10 cellular contexts compared by ENCODE assay signal in genomic region chr10:132411561-132412253, GRCh38. TPM values are rescaled to one million over a fixed set of nuclear protein-coding genes. Genes with fewer than 3 reads are reported as not detected.
DNase-seq lines count a peak whose midpoint lies in the region; ATAC-seq, FAIRE-seq and TF ChIP-seq lines count a peak whose summit lies in the region.
"Had no signal": no experiment of that assay in that cellular context is flagged by ENCODE, and none has a peak within 500 bp of the region (broad histone marks: within the 10 kb centered on the region; RNA-seq: fewer than 3 reads in every experiment).

No MANE protein-coding gene starts in this region.

- no peak overlapping the region; the same call in 1 of the 2 replicates for H3K4ac ChIP-seq in IMR-90 (ENCODE audit: low read depth, low read length)

- H3K4me1 ChIP-seq in IMR-90 (ENCODE audit: control insufficient read depth, insufficient read depth, low read length) (peaks cover 6% of the 10 kb centered on the region; the same call in 1 of the 2 replicates), HepG2 (ENCODE audit: insufficient read depth, low read length) (peaks cover 45% of the 10 kb centered on the region), stomach smooth muscle (ENCODE audit: control insufficient read depth, insufficient read depth, low read length) (peaks cover 64% of the 10 kb centered on the region), Caco-2 (peaks cover 37% of the 10 kb centered on the region)
- H3K4me1 ChIP-seq: SJSA1 had no signal

- no peak overlapping the region for H2BK120ac ChIP-seq in IMR-90 (ENCODE audit: low read depth, low read length)

- H3K56ac ChIP-seq in IMR-90 (ENCODE audit: extremely low read depth, insufficient read depth, low read length) = no peak overlapping the region

- POLR2A ChIA-PET in IMR-90 (lab: Charles Lee; ENCODE audit: unreplicated experiment) (no interaction called here), HepG2 (lab: Yijun Ruan, JAX) (interaction anchor here (1.4 to 2.3 kb wide), 2 partner anchors 7 to 10 kb away, joined by 3 to 6 read pairs; no protein-coding TSS in a partner anchor), Caco-2 (lab: Charles Lee) (no interaction called here)

- H3K27ac ChIP-seq in IMR-90 (ENCODE audit: insufficient read depth, low read length) (no peak overlapping the region), HepG2 (ENCODE audit: extremely low read length, insufficient read depth, low read length) (no peak overlapping the region), stomach smooth muscle (ENCODE audit: low read length) (peak overlapping the region; percentile 91)
- H3K27ac ChIP-seq: SJSA1 had no signal

- H3K9me1 ChIP-seq in IMR-90 (ENCODE audit: insufficient read depth, low read length) = peaks cover 12% of the 10 kb centered on the region

- H3K14ac ChIP-seq in IMR-90 (replicated peaks; ENCODE audit: low read depth, low read length) = no peak overlapping the region

- H3K9me3 ChIP-seq in IMR-90 (ENCODE audit: control insufficient read depth, insufficient read depth, low read length) (no peaks in the 10 kb centered on the region), HepG2 (ENCODE audit: low read length) (no peaks in the 10 kb centered on the region), stomach smooth muscle (ENCODE audit: control insufficient read depth in 2 of 2, low read length in 2 of 2) (no peaks in the 10 kb centered on the region), Caco-2 (no peaks in the 10 kb centered on the region)
- H3K9me3 ChIP-seq: SJSA1 had no signal

- no peak for TF ChIP-seq CTCF in IMR-90 (conservative IDR thresholded peaks at IDR 0.05; ENCODE audit: low read depth, low read length)
- TF ChIP-seq CTCF in HepG2 (CRISPR knock-in tag; IDR thresholded peaks at IDR 0.05) = no peak
- no peak for TF ChIP-seq CTCF in endothelial cell (IDR thresholded peaks at IDR 0.05; ENCODE audit: unreplicated experiment)
- TF ChIP-seq CTCF in Caco-2 (IDR thresholded peaks at IDR 0.05; ENCODE audit: insufficient read depth in 1 of 2, low read depth in 1 of 2, low read length in 1 of 2, severe bottlenecking in 1 of 2, unreplicated experiment in 1 of 2) = no peak

- H4K91ac ChIP-seq in IMR-90 (ENCODE audit: insufficient read depth, low read depth, low read length) = no peak overlapping the region

- peaks cover 89% of the 10 kb centered on the region for H3K4me1 Mint-ChIP-seq in dendritic cell treated with granulocyte-macrophage colony-stimulating factor and Interleukin-4, amounts not matched to agents 40 ng/mL and 50 ng/mL, for 4 days (ENCODE audit: low read depth)
- peaks cover 12% of the 10 kb centered on the region for H3K4me1 Mint-ChIP-seq in endothelial cell (ENCODE audit: unreplicated experiment)
- H3K4me1 Mint-ChIP-seq in Caco-2 (ENCODE audit: low read depth, unreplicated experiment) = peaks cover 44% of the 10 kb centered on the region

- TF ChIP-seq EP300 in HepG2 (IDR thresholded peaks at IDR 0.05; ENCODE audit: low read depth in 2 of 2, low read length in 2 of 2) (no peak), HepG2 (CRISPR knock-in tag; IDR thresholded peaks at IDR 0.05; ENCODE audit: borderline replicate concordance) (no peak)

- H3K27me3 ChIP-seq in IMR-90 (ENCODE audit: control insufficient read depth, insufficient read depth, low read length) (no peaks in the 10 kb centered on the region), HepG2 (ENCODE audit: control insufficient read depth in 1 of 2, insufficient read depth in 2 of 2, low read length in 2 of 2) (no peaks in the 10 kb centered on the region), stomach smooth muscle (ENCODE audit: control insufficient read depth in 1 of 2, insufficient read depth in 2 of 2, low read length in 2 of 2) (no peaks in the 10 kb centered on the region), Caco-2 (replicated peaks; ENCODE audit: control insufficient read depth, insufficient read depth, low read length) (no peaks in the 10 kb centered on the region)
- H3K27me3 ChIP-seq: SJSA1 had no signal

- H3K36me3 ChIP-seq in IMR-90 (ENCODE audit: control insufficient read depth, insufficient read depth, low read length) (peaks cover 2% of the 10 kb centered on the region; the same call in 1 of the 2 replicates), HepG2 (replicated peaks in 1 of 2; ENCODE audit: control insufficient read depth in 1 of 2, insufficient read depth in 2 of 2, low read length in 2 of 2) (no peaks in the 10 kb centered on the region), stomach smooth muscle (ENCODE audit: control insufficient read depth in 2 of 2, insufficient read depth in 2 of 2, low read length in 2 of 2) (peaks cover 0 to 2% of the 10 kb centered on the region in 2 donors), Caco-2 (ENCODE audit: control insufficient read depth, insufficient read depth, low read length) (peaks cover 3% of the 10 kb centered on the region; the same call in 1 of the 2 replicates)
- H3K36me3 ChIP-seq: SJSA1 had no signal

- CTCF ChIA-PET in IMR-90 (lab: Yijun Ruan, JAX) (interaction anchor here (1.2 kb wide), 1 partner anchor 32 kb away, joined by 5 read pairs; no protein-coding TSS in a partner anchor), HepG2 (lab: Yijun Ruan, JAX; ENCODE audit: low intra/inter-chr PET ratio, low total read pairs) (no interaction called here), Caco-2 (lab: Charles Lee) (no interaction called here)

- peak overlapping the region; percentile 60 for H2AFZ ChIP-seq in IMR-90 (replicated peaks; ENCODE audit: low read length, poor library complexity)
- H2AFZ ChIP-seq in HepG2 (ENCODE audit: low read length) = no peak overlapping the region

- FAIRE-seq in HepG2 (lab: Jason Lieb, UNC) = no peak

- no peaks in the 10 kb centered on the region for H3K79me2 ChIP-seq in HepG2 (ENCODE audit: insufficient read depth, low read length)

- H4K8ac ChIP-seq in IMR-90 (ENCODE audit: low read depth in 2 of 2, low read length in 2 of 2) = peak overlapping the region in 1 of 2 experiments; percentile 40; a peak in 1 of 4 replicates

- DNase-seq in IMR-90 = peak; percentile 20
- DNase-seq in HepG2 (ENCODE audit: low spot score) = no peak
- DNase-seq in endothelial cell (ENCODE audit: low spot score) = no peak
- DNase-seq in Caco-2 = no peak

- no peak overlapping the region for H4K5ac ChIP-seq in IMR-90 (ENCODE audit: low read depth, low read length)

- H2BK5ac ChIP-seq in IMR-90 (ENCODE audit: low read depth, low read length, poor library complexity, severe bottlenecking) = no peak overlapping the region

- dilution Hi-C loops in IMR-90 (cut with HindIII; ENCODE audit: low sequenced_read_pairs, unreplicated experiment) = no loop called here

- no peaks in the 10 kb centered on the region for H3K9me3 Mint-ChIP-seq in dendritic cell treated with granulocyte-macrophage colony-stimulating factor and Interleukin-4, amounts not matched to agents 40 ng/mL and 50 ng/mL, for 4 days
- no peaks in the 10 kb centered on the region for H3K9me3 Mint-ChIP-seq in endothelial cell (ENCODE audit: unreplicated experiment)
- H3K9me3 Mint-ChIP-seq in Caco-2 (ENCODE audit: unreplicated experiment) = no peaks in the 10 kb centered on the region

- 33% methylated on average over 5 of the region's 23 CpGs; no CpG with 5 or more reads in 1 of the 2 experiments for WGBS in IMR-90 (ENCODE audit: extremely low coverage in 2 of 2, insufficient read length in 1 of 2), 2 experiments
- 58% methylated on average over 19 of the region's 23 CpGs for WGBS in HepG2 (ENCODE audit: low lambda C conversion rate)

- no peak overlapping the region for H3K18ac ChIP-seq in IMR-90 (ENCODE audit: low read depth, low read length)

- H3K36me3 Mint-ChIP-seq in dendritic cell treated with granulocyte-macrophage colony-stimulating factor and Interleukin-4, amounts not matched to agents 40 ng/mL and 50 ng/mL, for 4 days (ENCODE audit: low read depth) = peaks cover 78% of the 10 kb centered on the region
- H3K36me3 Mint-ChIP-seq in endothelial cell (ENCODE audit: low read depth, unreplicated experiment) (peaks cover 8% of the 10 kb centered on the region), Caco-2 (ENCODE audit: insufficient read depth, unreplicated experiment) (peaks cover 28% of the 10 kb centered on the region)

- H3K4me3 ChIP-seq in IMR-90 (ENCODE audit: insufficient read depth, low read depth, low read length) = no peak overlapping the region
- H3K4me3 ChIP-seq in HepG2 (replicated peaks in 1 of 3; ENCODE audit: insufficient read depth in 1 of 3, low read depth in 2 of 3, low read length in 3 of 3) = peak overlapping the region in 1 of 3 experiments; percentile 3; a peak in 1 of 6 replicates
- peak overlapping the region; percentile 20 to 49 for H3K4me3 ChIP-seq in stomach smooth muscle (ENCODE audit: low read length in 2 of 2)
- H3K4me3 ChIP-seq in Caco-2 (ENCODE audit: low read depth, low read length) = no peak overlapping the region
- H3K4me3 ChIP-seq: SJSA1 had no signal

- no peak overlapping the region for H2BK20ac ChIP-seq in IMR-90 (ENCODE audit: low read depth, low read length)

- H2AK9ac ChIP-seq in IMR-90 (replicated peaks; ENCODE audit: low read depth, low read length, poor library complexity) = peak overlapping the region; percentile 66

- BruUV-seq in IMR-90 (replicated peaks; lab: Mats Ljungman, UMichigan) (no TSS peak), HepG2 (replicated peaks; lab: Mats Ljungman, UMichigan) (no TSS peak), Caco-2 (replicated peaks; lab: Mats Ljungman, UMichigan) (no TSS peak)

- H3K9ac ChIP-seq in IMR-90 (ENCODE audit: low read depth, low read length) (no peak overlapping the region), HepG2 (ENCODE audit: insufficient read depth, low read depth, low read length) (no peak overlapping the region), stomach smooth muscle (ENCODE audit: low read length in 2 of 2) (peak overlapping the region; percentile 56 to 66)

- in situ Hi-C loops in IMR-90 (cut with MboI; ENCODE audit: low sequenced_read_pairs) (no loop called here), HepG2 (cut with HindIII; ENCODE audit: extremely low pct_ligation_motif_present, low pct_unique_long_range_greater_than_20kb) (no loop called here)

- no peak overlapping the region for H2BK15ac ChIP-seq in IMR-90 (ENCODE audit: low read depth, low read length)

- H3K4me3 Mint-ChIP-seq in dendritic cell treated with granulocyte-macrophage colony-stimulating factor and Interleukin-4, amounts not matched to agents 40 ng/mL and 50 ng/mL, for 4 days = peak overlapping the region; percentile 39
- H3K4me3 Mint-ChIP-seq in endothelial cell (ENCODE audit: unreplicated experiment) (no peak overlapping the region), Caco-2 (ENCODE audit: unreplicated experiment) (no peak overlapping the region)
- H3K4me3 Mint-ChIP-seq: activated naive CD8-positive, alpha-beta T cell had no signal

- H3K79me1 ChIP-seq in IMR-90 (ENCODE audit: low read depth in 1 of 2, low read length in 2 of 2) = peaks cover 0 to 24% of the 10 kb centered on the region in 2 experiments; a peak in 3 of 4 replicates

- no peak overlapping the region for H3K23ac ChIP-seq in IMR-90 (ENCODE audit: low read depth, low read length)

- TF ChIP-seq RAD21 in IMR-90 (IDR thresholded peaks at IDR 0.05; ENCODE audit: low read length) (no peak), HepG2 (CRISPR knock-in tag; IDR thresholded peaks at IDR 0.05) (no peak)

- H3K27ac Mint-ChIP-seq in dendritic cell treated with granulocyte-macrophage colony-stimulating factor and Interleukin-4, amounts not matched to agents 40 ng/mL and 50 ng/mL, for 4 days = peak overlapping the region; percentile 79
- H3K27ac Mint-ChIP-seq in endothelial cell (ENCODE audit: unreplicated experiment) = no peak overlapping the region
- H3K27ac Mint-ChIP-seq in Caco-2 (ENCODE audit: unreplicated experiment) = no peak overlapping the region
- H3K27ac Mint-ChIP-seq: activated naive CD8-positive, alpha-beta T cell had no signal

- intact Hi-C loops in IMR-90 (cut with micrococcal nuclease) = no loop called here
- intact Hi-C loops in dendritic cell treated with granulocyte-macrophage colony-stimulating factor and Interleukin-4, amounts not matched to agents 40 ng/mL and 50 ng/mL, for 4 days (cut with micrococcal nuclease) = no loop called here
- intact Hi-C loops in HepG2 (cut with micrococcal nuclease; ENCODE audit: unreplicated experiment) = no loop called here
- intact Hi-C loops in Caco-2 (cut with micrococcal nuclease; ENCODE audit: unreplicated experiment) = no loop called here

- ATAC-seq in IMR-90 (ENCODE audit: low read depth) (peak; percentile 50), HepG2 (no peak), HG02981 (IDR thresholded peaks at IDR 0.05; ENCODE audit: unreplicated experiment) (no peak), HG03460 (IDR thresholded peaks at IDR 0.05; ENCODE audit: unreplicated experiment) (no peak)

- H3K4me2 ChIP-seq in IMR-90 (ENCODE audit: low read depth, low read length) (peak overlapping the region; percentile 20; the same call in 1 of the 2 replicates), HepG2 (ENCODE audit: low read depth, low read length) (peak overlapping the region; percentile 32; the same call in 1 of the 2 replicates)

- TF ChIP-seq POLR2A in IMR-90 (IDR thresholded peaks at IDR 0.05; ENCODE audit: low read depth, low read length) (no peak), HepG2 (IDR thresholded peaks at IDR 0.05; ENCODE audit: insufficient read depth in 1 of 2, low read depth in 2 of 2, low read length in 2 of 2) (no peak)

- H2AK5ac ChIP-seq in IMR-90 (ENCODE audit: low read depth, low read length) = no peak overlapping the region

- no peaks in the 10 kb centered on the region for H3K27me3 Mint-ChIP-seq in dendritic cell treated with granulocyte-macrophage colony-stimulating factor and Interleukin-4, amounts not matched to agents 40 ng/mL and 50 ng/mL, for 4 days
- peaks cover 14% of the 10 kb centered on the region for H3K27me3 Mint-ChIP-seq in endothelial cell (ENCODE audit: unreplicated experiment)
- H3K27me3 Mint-ChIP-seq in Caco-2 (ENCODE audit: insufficient read depth, unreplicated experiment) = no peaks in the 10 kb centered on the region
- H3K27me3 Mint-ChIP-seq: activated naive CD8-positive, alpha-beta T cell had no signal

- H4K20me1 ChIP-seq in IMR-90 (ENCODE audit: insufficient read depth, low read length) (peaks cover 12% of the 10 kb centered on the region; the same call in 1 of the 2 replicates), HepG2 (ENCODE audit: insufficient read depth, low read length) (no peaks in the 10 kb centered on the region)

RNA-seq across cellular contexts. Expression of gene PWWP2B, which starts 14.7 kb away (rescaled TPM):
- 1.9 and 2.2 TPM in 2 replicates for total RNA-seq in IMR-90 (2012; rRNA removed)
- polyA plus RNA-seq in IMR-90 (2012; rRNA removed) = 1.7 and 2.1 TPM in 2 replicates
- polyA plus RNA-seq in IMR-90 (2012; cell fraction: cytosol; rRNA removed) = 2.2 and 3.6 TPM in 2 replicates
- 1.8 and 4.6 TPM in 2 replicates for polyA plus RNA-seq in IMR-90 (2012; cell fraction: nucleus; rRNA removed; ENCODE audit: low replicate concordance)
- total RNA-seq in HepG2 (2016; rRNA removed; fragmentation: Illumina TruSeq; extraction: Trizol) = 3.5 and 4.7 TPM in 2 replicates
- 1.3 and 1.8 TPM in 2 replicates for total RNA-seq in HepG2 (2016; cell fraction: cytosol; rRNA removed; fragmentation: Illumina TruSeq; extraction: Trizol; ENCODE audit: low read depth)
- 3.2 and 5.1 TPM in 2 replicates for total RNA-seq in HepG2 (2016; cell fraction: insoluble cytoplasmic fraction; rRNA removed; fragmentation: Illumina TruSeq; extraction: Trizol)
- 3.2 and 3.7 TPM in 2 replicates for total RNA-seq in HepG2 (2016; cell fraction: membrane; rRNA removed; fragmentation: Illumina TruSeq; extraction: Trizol)
- 2.9 and 3.1 TPM in 2 replicates for total RNA-seq in HepG2 (2016; cell fraction: nucleus; rRNA removed; fragmentation: Illumina TruSeq; extraction: Trizol)
- 2.3 and 3.7 TPM in 2 replicates for polyA plus RNA-seq in HepG2 (2011; rRNA removed)
- 3.1 and 4.4 TPM in 2 replicates for polyA plus RNA-seq in HepG2 (2011; cell fraction: cytosol; rRNA removed)
- polyA plus RNA-seq in HepG2 (2011; cell fraction: nucleus; rRNA removed) = 12.7 and 14.5 TPM in 2 replicates
- 2.3 and 4.1 TPM in 2 replicates for polyA plus RNA-seq in HepG2 (2012)
- 1.2 and 1.3 TPM in 2 replicates for polyA plus RNA-seq in HepG2 (2016; cell fraction: cytosol; fragmentation: Illumina TruSeq; extraction: Trizol; ENCODE audit: low read depth)
- polyA plus RNA-seq in HepG2 (2016; cell fraction: insoluble cytoplasmic fraction; fragmentation: Illumina TruSeq; extraction: Trizol; ENCODE audit: low read depth) = 2.8 and 3.2 TPM in 2 replicates
- 2.2 and 2.3 TPM in 2 replicates for polyA plus RNA-seq in HepG2 (2016; cell fraction: membrane; fragmentation: Illumina TruSeq; extraction: Trizol; ENCODE audit: low read depth)
- 5.4 and 5.6 TPM in 2 replicates for polyA plus RNA-seq in HepG2 (2016; cell fraction: nucleus; fragmentation: Illumina TruSeq; extraction: Trizol; ENCODE audit: insufficient read depth, low read depth)
- 3.9 and 6.3 TPM in 2 replicates for polyA minus RNA-seq in HepG2 (2011; rRNA and poly(A)+ RNA removed; ENCODE audit: low replicate concordance)
- 4.8 and 5.9 TPM in 2 replicates for polyA minus RNA-seq in HepG2 (2011; cell fraction: cytosol; rRNA and poly(A)+ RNA removed)
- polyA minus RNA-seq in HepG2 (2011; cell fraction: nucleus; rRNA and poly(A)+ RNA removed) = 2.7 and 3.5 TPM in 2 replicates
- total RNA-seq in endothelial cell (ENCODE audit: unreplicated experiment) = 7.6 TPM
- total RNA-seq in Caco-2 (2022) = 17.8 and 19.3 TPM in 2 replicates

Comparison
In these comparisons a context has a peak if more than half of its experiments do, and no peak if none do; other contexts are left out.
1. H3K4me3 ChIP-seq: peak in stomach smooth muscle (2 of 2); none in IMR-90 (single experiment) and Caco-2 (single experiment).
2. H3K9ac ChIP-seq: peak in stomach smooth muscle (2 of 2); none in IMR-90 (single experiment) and HepG2 (single experiment).